23 cellular contexts compared by ENCODE assay signal in the genomic region with DNA sequence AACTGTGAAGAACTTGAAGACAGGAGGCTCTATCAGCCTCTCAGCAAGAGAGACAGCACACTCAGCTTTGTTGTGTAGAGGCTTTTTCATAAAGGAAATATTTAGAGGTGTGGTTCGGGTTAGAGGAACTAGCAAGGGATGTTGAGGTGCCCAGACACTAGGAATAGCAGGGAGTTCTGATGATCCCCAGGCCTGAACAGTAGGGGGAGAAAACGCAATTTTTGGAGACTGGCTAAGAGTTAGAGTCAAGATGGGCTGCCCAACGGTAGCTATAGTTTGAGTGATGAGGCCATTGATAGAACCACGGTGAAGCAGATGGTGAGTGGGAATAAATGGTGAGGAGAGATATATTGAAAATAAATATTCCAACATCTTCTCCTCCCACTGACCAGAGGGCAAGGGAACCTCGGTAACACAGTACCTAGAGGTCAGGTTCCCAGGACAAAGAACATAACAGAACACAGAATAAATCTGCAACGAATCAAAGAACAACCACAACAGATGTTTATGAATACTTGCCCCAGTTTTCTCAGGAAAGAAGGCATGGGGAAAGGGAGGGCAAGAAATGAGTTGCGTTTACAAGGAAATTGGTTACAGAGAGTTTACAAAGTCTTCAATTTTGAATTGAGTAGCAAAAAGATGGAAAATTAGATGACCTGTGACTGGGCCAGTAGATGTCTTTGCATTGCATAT.
"Had no signal": no experiment of that assay in that cellular context is flagged by ENCODE, and none has a peak within 500 bp of the region (broad histone marks: within the 10 kb centered on the region; RNA-seq: fewer than 3 reads in every experiment).

No MANE protein-coding gene starts in this region.

- H3K36me3 ChIP-seq: cardiac muscle cell, SJSA1 had no signal

- DNase-seq: activated B cell treated with CpG ODN at 0.5 μM for 24 hours; activated CD4-positive, alpha-beta T cell treated with anti-CD3 and anti-CD28 coated beads for 1 hour; activated CD4-positive, alpha-beta T cell treated with anti-CD3 and anti-CD28 coated beads, Interleukin-2, amount 10 ng/mL, durations not matched to agents 24 days and 14 days; activated CD4-positive, alpha-beta T cell treated with anti-CD3 and anti-CD28 coated beads, Interleukin-2, amount 50 U/mL, for 48 hours; activated CD8-positive, alpha-beta memory T cell treated with anti-CD3 and anti-CD28 coated beads, Interleukin-2, amount 10 ng/mL, durations not matched to agents 7 days and 5 days; activated effector memory CD4-positive, alpha-beta T cell treated with anti-CD3 and anti-CD28 coated beads, Interleukin-2, amount 50 U/mL, for 16 hours; activated naive CD4-positive, alpha-beta T cell treated with Interleukin-2 at 50 U/mL for 16 hours; activated naive CD8-positive, alpha-beta T cell treated with anti-CD3 and anti-CD28 coated beads, Interleukin-2, amount 50 U/mL, for 24 hours; activated T-cell treated with anti-CD3 and anti-CD28 coated beads, Interleukin-2, amount 50 U/mL, for 24 hours; amygdala; Karpas-422; NCI-H1092 treated with DMSO at 0.1 percent for 48 hours; NCI-H1436; NCI-H1694 treated with DMSO at 0.1 percent for 48 hours; NCI-H2029 treated with DMSO at 0.1 percent for 48 hours; NCI-H446; NCI-H524; SHP77; T-helper 17 cell; T-helper 9 cell had no signal

- H3K9me3 ChIP-seq: SJSA1 had no signal

- H3K27me3 ChIP-seq: SJSA1 had no signal

- H3K4me3 ChIP-seq: cardiac muscle cell, SJSA1 had no signal

- ATAC-seq: activated CD8-positive, alpha-beta memory T cell treated with anti-CD3 and anti-CD28 coated beads, Interleukin-2, amount 10 ng/mL, durations not matched to agents 7 days and 5 days; activated naive CD4-positive, alpha-beta T cell treated with anti-CD3 and anti-CD28 coated beads, Interleukin-2, amount 50 U/mL, for 72 hours; activated naive CD8-positive, alpha-beta T cell treated with anti-CD3 and anti-CD28 coated beads, Interleukin-2, amount 50 U/mL, for 24 hours; T-helper 17 cell had no signal

- H3K27ac ChIP-seq: cardiac muscle cell, SJSA1 had no signal
